Comparison of ENCODE assay signal across 2 cellular contexts in the genomic region with DNA sequence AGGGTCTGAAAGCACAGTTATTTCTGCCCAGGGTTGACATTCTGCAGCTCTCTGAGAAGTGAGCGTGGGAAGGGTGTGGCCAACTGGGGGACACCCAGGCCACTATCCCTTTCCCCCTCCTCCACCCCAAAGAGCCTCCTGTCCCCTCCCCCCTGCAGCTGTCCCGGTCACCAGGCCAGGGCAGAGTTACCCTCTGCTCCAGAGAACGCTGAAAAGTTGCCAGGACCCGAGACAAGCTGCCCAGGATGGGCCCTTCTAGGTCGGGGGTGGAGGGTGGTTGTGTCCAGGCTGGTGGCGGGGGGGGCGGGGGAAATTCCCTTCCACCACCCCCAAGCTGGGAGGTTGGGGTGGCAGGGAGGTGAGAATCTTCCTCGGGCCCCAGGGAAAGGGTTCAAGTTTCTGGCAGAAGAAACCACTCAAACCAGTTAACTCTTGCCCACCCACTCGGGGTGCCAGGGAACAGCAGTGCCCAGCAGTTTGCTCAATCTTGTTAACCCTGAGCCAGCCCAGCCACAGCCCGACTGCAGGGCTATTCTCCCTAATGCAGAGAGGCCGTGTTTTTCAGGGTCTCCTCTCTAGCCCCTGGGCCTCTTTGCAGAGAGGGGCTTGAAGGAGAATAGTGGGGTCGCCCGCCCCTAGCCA.
TF ChIP-seq lines count a peak whose summit lies in the region.

No MANE protein-coding gene starts in this region.

TF ChIP-seq in K562, 482 proteins besides CTCF, POLR2A, EP300 and RAD21:
- peak; percentile 8; the same call in 1 of the 2 replicates for TF ChIP-seq ADNP (tag; IDR thresholded peaks at IDR 0.05)
- TF ChIP-seq ZNF766 (CRISPR knock-in tag; conservative IDR thresholded peaks at IDR 0.05), result no peak
- TF ChIP-seq RB1 (IDR thresholded peaks at IDR 0.05; ENCODE audit: low read depth), result no peak

TF ChIP-seq in HEK293T, 16 proteins besides CTCF, POLR2A, EP300 and RAD21:
- no peak for TF ChIP-seq NFRKB (IDR thresholded peaks at IDR 0.05)
- TF ChIP-seq ZNF384 (IDR thresholded peaks at IDR 0.05), result no peak
- TF ChIP-seq ELF4 (IDR thresholded peaks at IDR 0.05), result no peak
- TF ChIP-seq SP1 (IDR thresholded peaks at IDR 0.05), result no peak
- no peak for TF ChIP-seq HDGF (IDR thresholded peaks at IDR 0.05; ENCODE audit: borderline replicate concordance)
